17 cellular contexts compared by ENCODE assay signal in the genomic region with DNA sequence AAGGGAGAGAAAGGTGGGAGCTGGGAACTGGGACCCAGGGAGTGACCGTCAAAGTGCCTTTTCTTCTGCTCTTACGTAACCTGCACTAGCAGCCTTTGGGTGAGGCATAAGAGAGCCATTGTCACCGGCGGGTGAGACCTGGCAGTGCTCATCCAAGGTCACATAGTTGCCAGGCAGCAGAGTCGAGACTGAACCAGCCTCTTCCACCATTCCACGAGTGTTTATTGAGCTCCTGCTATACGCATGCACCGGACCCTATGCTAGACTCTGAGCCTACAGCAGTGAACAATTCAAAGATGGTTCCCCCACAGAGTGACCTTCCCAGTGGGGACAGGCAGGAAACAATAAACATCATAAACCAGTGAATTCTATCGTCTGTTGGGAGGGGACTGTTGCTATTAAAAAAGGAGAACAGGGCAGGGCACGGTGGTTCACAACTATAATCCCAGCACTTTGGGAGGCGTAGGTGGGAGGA. TPM values are rescaled to one million over a fixed set of nuclear protein-coding genes. Genes with fewer than 3 reads are reported as not detected.
DNase-seq lines count a peak whose midpoint lies in the region; ATAC-seq and TF ChIP-seq lines count a peak whose summit lies in the region.
"Had no signal": no experiment of that assay in that cellular context is flagged by ENCODE, and none has a peak within 500 bp of the region (broad histone marks: within the 10 kb centered on the region; RNA-seq: fewer than 3 reads in every experiment).

No MANE protein-coding gene starts in this region.

- TF ChIP-seq POLR2A in vagina (IDR thresholded peaks at IDR 0.05) = no peak

- H3K36me3 Mint-ChIP-seq in chondrocyte (ENCODE audit: low read depth) = peaks cover 2% of the 10 kb centered on the region
- H3K36me3 Mint-ChIP-seq: CD4-positive, alpha-beta memory T cell had no signal

- DNase-seq in Right ventricle myocardium inferior (ENCODE audit: missing footprints) (no peak), right atrium auricular region (ENCODE audit: low spot score) (no peak), chondrocyte (ENCODE audit: low spot score) (no peak), lower lobe of right lung (no peak), vagina (ENCODE audit: extremely low spot score in 2 of 2) (no peak), BE2C (no peak)
- DNase-seq: ACHN; activated CD8-positive, alpha-beta memory T cell treated with anti-CD3 and anti-CD28 coated beads, Interleukin-2, amount 50 U/mL, for 48 hours; activated naive CD4-positive, alpha-beta T cell treated with anti-CD3 and anti-CD28 coated beads for 36 hours; CD4-positive, alpha-beta memory T cell; NCI-H1048; T-helper 2 cell; tibial artery had no signal

- H3K4me3 ChIP-seq in right atrium auricular region = no peak overlapping the region
- no peak overlapping the region for H3K4me3 ChIP-seq in lower lobe of right lung
- H3K4me3 ChIP-seq in vagina = no peak overlapping the region
- no peak overlapping the region for H3K4me3 ChIP-seq in BE2C (ENCODE audit: low read depth, low read length)
- H3K4me3 ChIP-seq: tibial artery had no signal

- no peak for TF ChIP-seq CTCF in right atrium auricular region (IDR thresholded peaks at IDR 0.05)
- TF ChIP-seq CTCF in chondrocyte (IDR thresholded peaks at IDR 0.05) = no peak
- TF ChIP-seq CTCF in lower lobe of right lung (IDR thresholded peaks at IDR 0.05) = no peak
- no peak for TF ChIP-seq CTCF in vagina (IDR thresholded peaks at IDR 0.05)
- no peak for TF ChIP-seq CTCF in BE2C (IDR thresholded peaks at IDR 0.05; ENCODE audit: low read depth, low read length)

- H3K9me3 ChIP-seq in right atrium auricular region = no peaks in the 10 kb centered on the region
- H3K9me3 ChIP-seq in lower lobe of right lung = no peaks in the 10 kb centered on the region
- H3K9me3 ChIP-seq in vagina = no peaks in the 10 kb centered on the region
- H3K9me3 ChIP-seq in BE2C = no peaks in the 10 kb centered on the region
- H3K9me3 ChIP-seq: neutrophil, tibial artery had no signal

- no peak overlapping the region for H3K4me3 Mint-ChIP-seq in chondrocyte (ENCODE audit: unreplicated experiment)
- H3K4me3 Mint-ChIP-seq: activated naive CD4-positive, alpha-beta T cell treated with anti-CD3 and anti-CD28 coated beads for 36 hours; CD4-positive, alpha-beta memory T cell had no signal

- H3K9me3 Mint-ChIP-seq in chondrocyte (ENCODE audit: low read depth) = no peaks in the 10 kb centered on the region
- H3K9me3 Mint-ChIP-seq: activated naive CD4-positive, alpha-beta T cell treated with anti-CD3 and anti-CD28 coated beads for 36 hours; CD4-positive, alpha-beta memory T cell had no signal

- no peaks in the 10 kb centered on the region for H3K27me3 Mint-ChIP-seq in chondrocyte (ENCODE audit: low read depth)
- H3K27me3 Mint-ChIP-seq: CD4-positive, alpha-beta memory T cell had no signal

- H3K27ac ChIP-seq in right atrium auricular region (no peak overlapping the region), lower lobe of right lung (no peak overlapping the region), vagina (peak overlapping the region; percentile 43)
- H3K27ac ChIP-seq: neutrophil, tibial artery had no signal

- H3K27ac Mint-ChIP-seq in chondrocyte (ENCODE audit: unreplicated experiment) = peak overlapping the region; percentile 8
- H3K27ac Mint-ChIP-seq: activated naive CD4-positive, alpha-beta T cell treated with anti-CD3 and anti-CD28 coated beads for 36 hours had no signal

- ATAC-seq in Right ventricle myocardium inferior (peak; percentile 32), lower lobe of right lung (peak; percentile 57 to 71), GM18858 (IDR thresholded peaks at IDR 0.05; ENCODE audit: unreplicated experiment) (no peak), HG03159 (IDR thresholded peaks at IDR 0.05; ENCODE audit: unreplicated experiment) (no peak)
- ATAC-seq: sciatic nerve had no signal

- intact Hi-C loops in Right ventricle myocardium inferior (cut with DNase I) (no loop called here), lower lobe of right lung (cut with DNase I) (loop anchor here (10.0 kb wide), 1 partner anchor 70 kb away; no protein-coding TSS in a partner anchor), vagina (cut with DNase I) (no loop called here)

- peaks cover 25% of the 10 kb centered on the region for H3K4me1 Mint-ChIP-seq in chondrocyte (ENCODE audit: low read depth)

- H3K4me1 ChIP-seq in right atrium auricular region (peaks cover 0 to 14% of the 10 kb centered on the region in 2 donors), lower lobe of right lung (peaks cover 7% of the 10 kb centered on the region), vagina (peaks cover 19% of the 10 kb centered on the region), BE2C (no peaks in the 10 kb centered on the region)

- no peaks in the 10 kb centered on the region for H3K27me3 ChIP-seq in right atrium auricular region
- H3K27me3 ChIP-seq in lower lobe of right lung (ENCODE audit: low read depth) = no peaks in the 10 kb centered on the region
- H3K27me3 ChIP-seq in vagina = no peaks in the 10 kb centered on the region
- no peaks in the 10 kb centered on the region for H3K27me3 ChIP-seq in BE2C
- H3K27me3 ChIP-seq: neutrophil, tibial artery had no signal

- H3K36me3 ChIP-seq in right atrium auricular region (no peaks in the 10 kb centered on the region), lower lobe of right lung (no peaks in the 10 kb centered on the region), vagina (no peaks in the 10 kb centered on the region), BE2C (no peaks in the 10 kb centered on the region)
- H3K36me3 ChIP-seq: neutrophil, tibial artery had no signal

RNA-seq across cellular contexts. Expression of gene STRN4, which starts 18.6 kb away (rescaled TPM):
- total RNA-seq in Right ventricle myocardium inferior (51.4 TPM), right atrium auricular region (10 to 100 TPM; 46.6 to 65.4 TPM), chondrocyte (69.8 to 77.3 TPM (median 76.7 TPM) in 3 replicates), lower lobe of right lung (69.1 TPM), vagina (85.0 TPM)
- polyA plus RNA-seq in BE2C (2012; ENCODE audit: insufficient read depth, insufficient read length, low read depth) = 237 TPM

RNA-seq across cellular contexts. Expression of gene FKRP, which starts 19.0 kb away (rescaled TPM):
- total RNA-seq in Right ventricle myocardium inferior = 16.2 TPM
- 10 to 100 TPM; 20.3 to 23.8 TPM for total RNA-seq in right atrium auricular region
- total RNA-seq in chondrocyte = 25.2 to 27.7 TPM (median 26.6 TPM) in 3 replicates
- total RNA-seq in lower lobe of right lung = 13.2 TPM
- 14.7 TPM for total RNA-seq in vagina
- polyA plus RNA-seq in BE2C (2012; ENCODE audit: insufficient read depth, insufficient read length, low read depth) = 29.4 TPM

RNA-seq across cellular contexts. Expression of gene SLC1A5, which starts 23.5 kb away (rescaled TPM):
- total RNA-seq in Right ventricle myocardium inferior (10.1 TPM), right atrium auricular region (10 to 100 TPM; 21.2 to 42.6 TPM), chondrocyte (77.3 to 310 TPM (median 304 TPM) in 3 replicates), lower lobe of right lung (120 TPM), vagina (147 TPM)
- 164 TPM for polyA plus RNA-seq in BE2C (2012; ENCODE audit: insufficient read depth, insufficient read length, low read depth)

RNA-seq across cellular contexts. Expression of gene PRKD2, which starts 47.9 kb away (rescaled TPM):
- 9.6 TPM for total RNA-seq in Right ventricle myocardium inferior
- 10 to 100 TPM in 1 of 2 donors, 1 to 10 TPM in 1; 8.6 to 19.2 TPM for total RNA-seq in right atrium auricular region
- 21.9 to 31.9 TPM (median 23.3 TPM) in 3 replicates for total RNA-seq in chondrocyte
- total RNA-seq in lower lobe of right lung = 45.0 TPM
- 49.4 TPM for total RNA-seq in vagina
- 48.9 TPM for polyA plus RNA-seq in BE2C (2012; ENCODE audit: insufficient read depth, insufficient read length, low read depth)

Comparison
In these comparisons a context has a peak if more than half of its experiments do, and no peak if none do; other contexts are left out.
1. ATAC-seq: peak in Right ventricle myocardium inferior (single experiment) and lower lobe of right lung (2 of 2); none in GM18858 (single experiment) and HG03159 (single experiment).